In genomic region chr12:93777249-93777648, GRCh38 we compare ENCODE assay signal across 11 cellular contexts.
A peak's percentile ranks its signal among the peaks of the same experiment; 100 is the strongest.
DNase-seq lines count a peak whose midpoint lies in the region; ATAC-seq and TF ChIP-seq lines count a peak whose summit lies in the region.
"Had no signal": no experiment of that assay in that cellular context is flagged by ENCODE, and none has a peak within 500 bp of the region (broad histone marks: within the 10 kb centered on the region; RNA-seq: fewer than 3 reads in every experiment).

No MANE protein-coding gene starts in this region.

- intact Hi-C loops in heart left ventricle (cut with DNase I) (loop anchor here in 5 of 10 donors (5.0 to 10.0 kb wide), 3 partner anchors 35 to 298 kb away; no protein-coding TSS in a partner anchor), prostate gland (cut with DNase I) (loop anchor here (5.0 kb wide), 1 partner anchor 35 kb away; no protein-coding TSS in a partner anchor)

- 9 to 28% (median 13%) methylated on average over 3 of the region's 3 CpGs for WGBS in heart left ventricle, 4 donors
- WGBS in prostate gland = 41% methylated on average over 3 of the region's 3 CpGs

- H3K9me3 ChIP-seq in adipocyte (ENCODE audit: control insufficient read depth, low read length) = no peaks in the 10 kb centered on the region
- H3K9me3 ChIP-seq in heart left ventricle = no peaks in the 10 kb centered on the region
- H3K9me3 ChIP-seq in prostate gland = no peaks in the 10 kb centered on the region

- no peak for TF ChIP-seq CTCF in heart left ventricle (IDR thresholded peaks at IDR 0.05)
- no peak for TF ChIP-seq CTCF in prostate gland (IDR thresholded peaks at IDR 0.05)

- H3K27ac ChIP-seq in heart left ventricle = peak overlapping the region; percentile 74 to 92 (median 84)
- H3K27ac ChIP-seq in prostate gland = peak overlapping the region; percentile 47 to 68

- DNase-seq in COLO829 (ENCODE audit: low spot score) (peak; percentile 54), adipocyte (ENCODE audit: low read depth) (peak; percentile 69), heart left ventricle (peak in 3 of 5 donors; percentile 34 to 43 (median 37)), prostate gland (ENCODE audit: low spot score) (no peak), HuH-7.5 (ENCODE audit: low spot score) (no peak), NCI-H510A treated with DMSO at 0.1 percent for 48 hours (lab: John Stamatoyannopoulos, UW) (no peak), NCI-H1417 treated with DMSO at 0.1 percent for 48 hours (lab: John Stamatoyannopoulos, UW) (no peak), NCI-H1694 treated with DMSO at 0.1 percent for 48 hours (lab: John Stamatoyannopoulos, UW) (no peak)
- DNase-seq: activated CD4-positive, CD25-positive, alpha-beta regulatory T cell; immature natural killer cell; stimulated activated CD4-positive, alpha-beta T cell treated with anti-CD3 and anti-CD28 coated beads, Interleukin-4, amount 100 ng/mL, for 4 hours had no signal

- H3K27me3 ChIP-seq in adipocyte (replicated peaks; ENCODE audit: control insufficient read depth, insufficient read depth, low read length) (no peaks in the 10 kb centered on the region), heart left ventricle (no peaks in the 10 kb centered on the region), prostate gland (replicated peaks; ENCODE audit: insufficient read depth) (no peaks in the 10 kb centered on the region)

- H3K4me3 ChIP-seq in adipocyte (ENCODE audit: low read length) = peak overlapping the region; percentile 48
- H3K4me3 ChIP-seq in heart left ventricle = no peak overlapping the region
- H3K4me3 ChIP-seq in prostate gland = no peak overlapping the region

- H3K36me3 ChIP-seq in adipocyte (ENCODE audit: control insufficient read depth, insufficient read depth, low read length, severe bottlenecking) (no peaks in the 10 kb centered on the region), heart left ventricle (no peaks in the 10 kb centered on the region), prostate gland (no peaks in the 10 kb centered on the region)

- H3K9ac ChIP-seq in adipocyte (ENCODE audit: low read length) = peak overlapping the region; percentile 78

- no peak for TF ChIP-seq POLR2A in heart left ventricle (IDR thresholded peaks at IDR 0.05)
- TF ChIP-seq POLR2A in prostate gland (IDR thresholded peaks at IDR 0.05) = no peak

- peak; percentile 57 to 81 (median 76) for ATAC-seq in heart left ventricle

- H3K4me1 ChIP-seq in adipocyte (ENCODE audit: control insufficient read depth, insufficient read depth, low read length) (peaks cover 45% of the 10 kb centered on the region), heart left ventricle (peaks cover 12 to 58% (median 44%) of the 10 kb centered on the region in 12 donors), prostate gland (replicated peaks) (peaks cover 5% of the 10 kb centered on the region)

Comparison
In these comparisons a context has a peak if more than half of its experiments do, and no peak if none do; other contexts are left out.
1. DNase-seq: peak in COLO829 (single experiment), adipocyte (single experiment) and heart left ventricle (3 of 5); none in prostate gland (single experiment), HuH-7.5 (single experiment), NCI-H510A treated with DMSO at 0.1 percent for 48 hours (single experiment), NCI-H1417 treated with DMSO at 0.1 percent for 48 hours (single experiment) and NCI-H1694 treated with DMSO at 0.1 percent for 48 hours (single experiment).